In genomic region chr11:61357233-61357893, GRCh38 we compare ENCODE assay signal across 10 cellular contexts. TPM values are rescaled to one million over a fixed set of nuclear protein-coding genes. Genes with fewer than 3 reads are reported as not detected.
DNase-seq lines count a peak whose midpoint lies in the region; ATAC-seq and TF ChIP-seq lines count a peak whose summit lies in the region.
"Had no signal": no experiment of that assay in that cellular context is flagged by ENCODE, and none has a peak within 500 bp of the region (broad histone marks: within the 10 kb centered on the region; RNA-seq: fewer than 3 reads in every experiment).

No MANE protein-coding gene starts in this region.

- H3K27me3 ChIP-seq in lower lobe of right lung (ENCODE audit: low read depth): no peaks in the 10 kb centered on the region

- peaks cover 40% of the 10 kb centered on the region for H3K4me1 ChIP-seq in lower lobe of right lung

- no peaks in the 10 kb centered on the region for H3K9me3 ChIP-seq in lower lobe of right lung

- peak; percentile 35 for ATAC-seq in GM18499 (IDR thresholded peaks at IDR 0.05; ENCODE audit: insufficient read depth, unreplicated experiment)
- peak; percentile 36 for ATAC-seq in GM21619 (IDR thresholded peaks at IDR 0.05; ENCODE audit: unreplicated experiment)
- no peak for ATAC-seq in lower lobe of right lung

- intact Hi-C loops in lower lobe of right lung (cut with DNase I): no loop called here

- H3K4me3 ChIP-seq in lower lobe of right lung: no peak overlapping the region

- no peak for TF ChIP-seq CTCF in lower lobe of right lung (IDR thresholded peaks at IDR 0.05)

- in situ Hi-C loops in KBM-7 (cut with MboI; ENCODE audit: low pct_unique_long_range_greater_than_20kb, low sequenced_read_pairs): no loop called here

- DNase-seq in KBM-7 (peak; percentile 85), lower lobe of right lung (no peak), middle frontal gyrus (ENCODE audit: extremely low spot score, low spot score) (no peak), KG1 (lab: John Stamatoyannopoulos, UW) (no peak), SHP77 (lab: John Stamatoyannopoulos, UW) (no peak), NCI-H1694 treated with DMSO at 0.1 percent for 48 hours (lab: John Stamatoyannopoulos, UW) (no peak)
- DNase-seq: cortex of kidney, NCI-H1694 had no signal

- peak overlapping the region; percentile 2 for H3K27ac ChIP-seq in lower lobe of right lung

- peaks cover 26% of the 10 kb centered on the region for H3K36me3 ChIP-seq in lower lobe of right lung

RNA-seq across cellular contexts. Expression of gene CYB561A3, which starts 4.3 kb away (rescaled TPM):
- total RNA-seq in lower lobe of right lung: 47.2 TPM

RNA-seq across cellular contexts. Expression of gene TMEM138, which starts 4.8 kb away (rescaled TPM):
- 38.9 TPM for total RNA-seq in lower lobe of right lung

RNA-seq across cellular contexts. Expression of gene TKFC, which starts 24.3 kb away (rescaled TPM):
- 35.0 TPM for total RNA-seq in lower lobe of right lung

RNA-seq across cellular contexts. Expression of gene DDB1, which starts 24.5 kb away (rescaled TPM):
- total RNA-seq in lower lobe of right lung: 122 TPM

RNA-seq across cellular contexts. Expression of gene TMEM216, which starts 35.0 kb away (rescaled TPM):
- 11.9 TPM for total RNA-seq in lower lobe of right lung

Comparison
In these comparisons a context has a peak if more than half of its experiments do, and no peak if none do; other contexts are left out.
1. ATAC-seq: peak in GM18499 (single experiment) and GM21619 (single experiment); none in lower lobe of right lung (0 of 2).